Comparison of ENCODE assay signal across 20 cellular contexts in genomic region chr18:7467708-7468466, GRCh38.
A peak's percentile ranks its signal among the peaks of the same experiment; 100 is the strongest.
DNase-seq lines count a peak whose midpoint lies in the region; ATAC-seq and TF ChIP-seq lines count a peak whose summit lies in the region.
"Had no signal": no experiment of that assay in that cellular context is flagged by ENCODE, and none has a peak within 500 bp of the region (broad histone marks: within the 10 kb centered on the region; RNA-seq: fewer than 3 reads in every experiment).

No MANE protein-coding gene starts in this region.

- no peak overlapping the region for H3K9ac ChIP-seq in neuronal stem cell (ENCODE audit: low read depth, low read length, poor library complexity)

- H4K91ac ChIP-seq in neuronal stem cell (ENCODE audit: low read depth, low read length, poor library complexity) = no peak overlapping the region

- no CpG with 5 or more reads among the region's 18 CpGs for WGBS in neuronal stem cell (ENCODE audit: extremely low coverage in 2 of 2, insufficient read length in 2 of 2, insufficient replicate concordance in 1 of 2), 2 donors

- H3K4me3 ChIP-seq in neuronal stem cell (ENCODE audit: low read length in 2 of 2) = no peak overlapping the region
- H3K4me3 ChIP-seq: skin epidermis had no signal

- no peaks in the 10 kb centered on the region for H3K79me1 ChIP-seq in neuronal stem cell (ENCODE audit: low read depth, low read length)

- no peak overlapping the region for H3K14ac ChIP-seq in neuronal stem cell (ENCODE audit: low read length)

- H3K27me3 ChIP-seq in neuronal stem cell (ENCODE audit: control insufficient read depth in 3 of 3, insufficient read depth in 3 of 3, low read depth in 1 of 3, low read length in 3 of 3) = peaks cover 0 to 8% (median 0%) of the 10 kb centered on the region in 3 experiments

- peak overlapping the region; percentile 50 for H3K18ac ChIP-seq in neuronal stem cell (ENCODE audit: low read length)

- no peaks in the 10 kb centered on the region for H3K9me3 ChIP-seq in neuronal stem cell (replicated peaks in 1 of 2; ENCODE audit: control insufficient read depth in 2 of 2, insufficient read depth in 1 of 2, low read depth in 1 of 2, low read length in 2 of 2)
- H3K9me3 ChIP-seq: neutrophil had no signal

- H3K27ac Mint-ChIP-seq in WTC11 = no peak overlapping the region
- no peak overlapping the region for H3K27ac Mint-ChIP-seq in endothelial cell (ENCODE audit: unreplicated experiment)
- H3K27ac Mint-ChIP-seq: activated CD4-positive, alpha-beta memory T cell treated with anti-CD3 and anti-CD28 coated beads for 36 hours; activated T-helper 1 cell treated with anti-CD3 and anti-CD28 coated beads, Interleukin-12 subunit alpha, Interleukin-12 subunit beta, Interleukin-2, Interleukin-4 antibody, amounts not matched to agents 30 ng/mL and 10 ng/mL and 1 ng/mL, durations not matched to agents 14 hours and 24 hours and 36 hours; stimulated activated naive CD8-positive, alpha-beta T cell treated with anti-CD3 and anti-CD28 coated beads, Interleukin-15, Interleukin-2, amounts not matched to agents 100 ng/mL and 50 ng/mL, for 24 hours had no signal

- no peak overlapping the region for H2AK5ac ChIP-seq in neuronal stem cell (ENCODE audit: low read depth, low read length)

- H3K4me3 Mint-ChIP-seq in WTC11 (no peak overlapping the region), endothelial cell (ENCODE audit: unreplicated experiment) (no peak overlapping the region)
- H3K4me3 Mint-ChIP-seq: activated CD4-positive, alpha-beta memory T cell treated with anti-CD3 and anti-CD28 coated beads for 36 hours; activated T-helper 1 cell treated with anti-CD3 and anti-CD28 coated beads, Interleukin-12 subunit alpha, Interleukin-12 subunit beta, Interleukin-2, Interleukin-4 antibody, amounts not matched to agents 30 ng/mL and 10 ng/mL and 1 ng/mL, durations not matched to agents 14 hours and 24 hours and 36 hours; stimulated activated naive CD8-positive, alpha-beta T cell treated with anti-CD3 and anti-CD28 coated beads, Interleukin-15, Interleukin-2, amounts not matched to agents 100 ng/mL and 50 ng/mL, for 24 hours had no signal

- TF ChIP-seq CTCF in WTC11 (IDR thresholded peaks at IDR 0.05) (no peak), endothelial cell (IDR thresholded peaks at IDR 0.05; ENCODE audit: unreplicated experiment) (no peak)

- no peak overlapping the region for H3K4me2 ChIP-seq in neuronal stem cell (ENCODE audit: insufficient read depth, low read length, poor library complexity, severe bottlenecking)

- DNase-seq in DMS 273 (lab: John Stamatoyannopoulos, UW; ENCODE audit: unreplicated experiment) = peak; percentile 2
- DNase-seq in DMS 273 treated with DMSO at 0.1 percent for 48 hours (lab: John Stamatoyannopoulos, UW) = no peak
- DNase-seq in NCI-H2029 treated with DMSO at 0.1 percent for 48 hours (lab: John Stamatoyannopoulos, UW) = peak; percentile 6
- DNase-seq in WTC11 (ENCODE audit: low spot score) = no peak
- DNase-seq in neuronal stem cell (ENCODE audit: low spot score) = no peak
- DNase-seq in endothelial cell (ENCODE audit: low spot score) = no peak
- no peak for DNase-seq in stimulated activated naive CD4-positive, alpha-beta T cell treated with Interleukin-2 at 50 U/mL for 16 hours (lab: John Stamatoyannopoulos, UW)
- DNase-seq in cortex of kidney (lab: John Stamatoyannopoulos, UW) = no peak
- DNase-seq: activated CD4-positive, alpha-beta memory T cell treated with anti-CD3 and anti-CD28 coated beads for 36 hours; anterior cingulate cortex; COR-L47; MV-4-11; NCI-H526 treated with DMSO at 0.1 percent for 48 hours; SHP77 treated with DMSO at 0.1 percent for 48 hours; T-helper 9 cell had no signal

- no peak overlapping the region for H2BK15ac ChIP-seq in neuronal stem cell (ENCODE audit: low read length)

- no peak overlapping the region for H3K27ac ChIP-seq in neuronal stem cell (replicated peaks; ENCODE audit: low read length)
- H3K27ac ChIP-seq: 22Rv1, neutrophil, skin epidermis had no signal

- peaks cover 7% of the 10 kb centered on the region; the same call in 1 of the 2 replicates for H3K4me1 Mint-ChIP-seq in WTC11
- peaks cover 33% of the 10 kb centered on the region for H3K4me1 Mint-ChIP-seq in endothelial cell (ENCODE audit: unreplicated experiment)

- H3K23ac ChIP-seq in neuronal stem cell (ENCODE audit: low read depth, low read length, poor library complexity) = no peak overlapping the region

- CTCF ChIA-PET in WTC11 (lab: Charles Lee) = no interaction called here

- no peaks in the 10 kb centered on the region for H3K9me3 Mint-ChIP-seq in WTC11
- no peaks in the 10 kb centered on the region for H3K9me3 Mint-ChIP-seq in endothelial cell (ENCODE audit: unreplicated experiment)
- H3K9me3 Mint-ChIP-seq: activated CD4-positive, alpha-beta memory T cell treated with anti-CD3 and anti-CD28 coated beads for 36 hours; activated T-helper 1 cell treated with anti-CD3 and anti-CD28 coated beads, Interleukin-12 subunit alpha, Interleukin-12 subunit beta, Interleukin-2, Interleukin-4 antibody, amounts not matched to agents 30 ng/mL and 10 ng/mL and 1 ng/mL, durations not matched to agents 14 hours and 24 hours and 36 hours; stimulated activated naive CD8-positive, alpha-beta T cell treated with anti-CD3 and anti-CD28 coated beads, Interleukin-15, Interleukin-2, amounts not matched to agents 100 ng/mL and 50 ng/mL, for 24 hours had no signal

- no peaks in the 10 kb centered on the region for H3K36me3 ChIP-seq in neuronal stem cell (replicated peaks in 1 of 2; ENCODE audit: control insufficient read depth in 2 of 2, insufficient read depth in 2 of 2, low read length in 2 of 2)
- H3K36me3 ChIP-seq: neutrophil had no signal

- H2BK5ac ChIP-seq in neuronal stem cell (ENCODE audit: low read length) = no peak overlapping the region

- no peak overlapping the region for H3K4ac ChIP-seq in neuronal stem cell (ENCODE audit: low read length)

- POLR2A ChIA-PET in WTC11 (lab: Charles Lee) = interaction anchor here (0.6 kb wide), 1 partner anchor 718 kb away, joined by 3 read pairs; no protein-coding TSS in a partner anchor

- H2BK120ac ChIP-seq in neuronal stem cell (ENCODE audit: low read depth, low read length) = no peak overlapping the region

- ATAC-seq in WTC11 = no peak

- no peak overlapping the region for H2BK12ac ChIP-seq in neuronal stem cell (ENCODE audit: low read length)

- H3K4me1 ChIP-seq in neuronal stem cell (ENCODE audit: control insufficient read depth in 2 of 2, insufficient read depth in 1 of 2, low read depth in 1 of 2, low read length in 2 of 2) = no peaks in the 10 kb centered on the region

- no peaks in the 10 kb centered on the region for H3K27me3 Mint-ChIP-seq in WTC11 (ENCODE audit: low read depth)
- peaks cover 7% of the 10 kb centered on the region for H3K27me3 Mint-ChIP-seq in endothelial cell (ENCODE audit: unreplicated experiment)
- H3K27me3 Mint-ChIP-seq: activated CD4-positive, alpha-beta memory T cell treated with anti-CD3 and anti-CD28 coated beads for 36 hours; stimulated activated naive CD8-positive, alpha-beta T cell treated with anti-CD3 and anti-CD28 coated beads, Interleukin-15, Interleukin-2, amounts not matched to agents 100 ng/mL and 50 ng/mL, for 24 hours had no signal

- peak overlapping the region; percentile 6 for H2AFZ ChIP-seq in neuronal stem cell (ENCODE audit: low read length)

- H3K36me3 Mint-ChIP-seq in WTC11 (no peaks in the 10 kb centered on the region), endothelial cell (ENCODE audit: low read depth, unreplicated experiment) (no peaks in the 10 kb centered on the region)
- H3K36me3 Mint-ChIP-seq: activated CD4-positive, alpha-beta memory T cell treated with anti-CD3 and anti-CD28 coated beads for 36 hours had no signal

- no peak overlapping the region for H4K8ac ChIP-seq in neuronal stem cell (ENCODE audit: low read depth, low read length)

TF ChIP-seq in WTC11, 78 proteins besides CTCF, POLR2A, EP300 and RAD21 (continues in another document):
- TF ChIP-seq USF1 (CRISPR knock-in tag; IDR thresholded peaks at IDR 0.05) (peak; percentile 82), ZSCAN18 (CRISPR knock-in tag; IDR thresholded peaks at IDR 0.05) (no peak)
- TF ChIP-seq, protein P1, sequence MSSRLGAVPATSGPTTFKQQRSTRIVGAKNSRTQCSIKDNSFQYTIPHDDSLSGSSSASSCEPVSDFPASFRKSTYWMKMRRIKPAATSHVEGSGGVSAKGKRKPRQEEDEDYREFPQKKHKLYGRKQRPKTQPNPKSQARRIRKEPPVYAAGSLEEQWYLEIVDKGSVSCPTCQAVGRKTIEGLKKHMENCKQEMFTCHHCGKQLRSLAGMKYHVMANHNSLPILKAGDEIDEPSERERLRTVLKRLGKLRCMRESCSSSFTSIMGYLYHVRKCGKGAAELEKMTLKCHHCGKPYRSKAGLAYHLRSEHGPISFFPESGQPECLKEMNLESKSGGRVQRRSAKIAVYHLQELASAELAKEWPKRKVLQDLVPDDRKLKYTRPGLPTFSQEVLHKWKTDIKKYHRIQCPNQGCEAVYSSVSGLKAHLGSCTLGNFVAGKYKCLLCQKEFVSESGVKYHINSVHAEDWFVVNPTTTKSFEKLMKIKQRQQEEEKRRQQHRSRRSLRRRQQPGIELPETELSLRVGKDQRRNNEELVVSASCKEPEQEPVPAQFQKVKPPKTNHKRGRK (CRISPR knock-in tag; IDR thresholded peaks at IDR 0.05; ENCODE audit: borderline replicate concordance) = no peak

Comparison
In these comparisons a context has a peak if more than half of its experiments do, and no peak if none do; other contexts are left out.
1. DNase-seq: peak in DMS 273 (single experiment) and NCI-H2029 treated with DMSO at 0.1 percent for 48 hours (single experiment); none in DMS 273 treated with DMSO at 0.1 percent for 48 hours (single experiment), WTC11 (single experiment), neuronal stem cell (single experiment), endothelial cell (single experiment), stimulated activated naive CD4-positive, alpha-beta T cell treated with Interleukin-2 at 50 U/mL for 16 hours (single experiment) and cortex of kidney (single experiment).